In genomic region chr3:11619461-11619860, GRCh38 we compare ENCODE assay signal across 24 cellular contexts. TPM values are rescaled to one million over a fixed set of nuclear protein-coding genes. Genes with fewer than 3 reads are reported as not detected.
DNase-seq lines count a peak whose midpoint lies in the region; ATAC-seq and TF ChIP-seq lines count a peak whose summit lies in the region.
"Had no signal": no experiment of that assay in that cellular context is flagged by ENCODE, and none has a peak within 500 bp of the region (broad histone marks: within the 10 kb centered on the region; RNA-seq: fewer than 3 reads in every experiment).

No MANE protein-coding gene starts in this region.

- ATAC-seq in GM18519 (IDR thresholded peaks at IDR 0.05; ENCODE audit: low FRiP score, unreplicated experiment) (no peak), GM18511 (IDR thresholded peaks at IDR 0.05; ENCODE audit: unreplicated experiment) (no peak)
- ATAC-seq: A549; activated CD4-positive, alpha-beta T cell treated with anti-CD3 and anti-CD28 coated beads for 36 hours; T-helper 17 cell had no signal

- H3K79me2 ChIP-seq in MM.1S (ENCODE audit: low read length) (peaks cover 93% of the 10 kb centered on the region), neural progenitor cell (ENCODE audit: low read depth) (peaks cover 100% of the 10 kb centered on the region)

- H3K27me3 ChIP-seq in BLaER1: no peaks in the 10 kb centered on the region
- no peaks in the 10 kb centered on the region for H3K27me3 ChIP-seq in MM.1S (replicated peaks; ENCODE audit: insufficient read depth, low read length)
- no peaks in the 10 kb centered on the region for H3K27me3 ChIP-seq in ectodermal cell (ENCODE audit: control insufficient read depth, insufficient read depth, low read length, poor library complexity, severe bottlenecking)
- no peaks in the 10 kb centered on the region for H3K27me3 ChIP-seq in neural progenitor cell
- H3K27me3 ChIP-seq: right atrium auricular region, tibial nerve had no signal

- H3K27ac ChIP-seq in BLaER1: no peak overlapping the region
- peak overlapping the region; percentile 37; the same call in 1 of the 2 replicates for H3K27ac ChIP-seq in MM.1S (ENCODE audit: low read length)
- peak overlapping the region; percentile 29 for H3K27ac ChIP-seq in ectodermal cell (ENCODE audit: insufficient read depth, low read depth, low read length, poor library complexity, severe bottlenecking)
- H3K27ac ChIP-seq in neural progenitor cell: peak overlapping the region; percentile 27
- H3K27ac ChIP-seq: A549, lower lobe of right lung, right atrium auricular region, RWPE1 had no signal

- H3K4me2 ChIP-seq in BLaER1: peak overlapping the region; percentile 30; the same call in 1 of the 2 replicates
- peak overlapping the region; percentile 48 for H3K4me2 ChIP-seq in MM.1S (ENCODE audit: low read depth, low read length)
- peak overlapping the region; percentile 15 for H3K4me2 ChIP-seq in neural progenitor cell
- H3K4me2 ChIP-seq: A549 had no signal

- H3K27me3 Mint-ChIP-seq in neural progenitor cell (ENCODE audit: insufficient read depth, low read depth): peaks cover 8% of the 10 kb centered on the region
- H3K27me3 Mint-ChIP-seq: activated CD4-positive, alpha-beta T cell treated with anti-CD3 and anti-CD28 coated beads for 36 hours; dendritic cell treated with granulocyte-macrophage colony-stimulating factor and Interleukin-4, amounts not matched to agents 40 ng/mL and 50 ng/mL, for 4 days; stimulated activated naive CD8-positive, alpha-beta T cell treated with anti-CD3 and anti-CD28 coated beads, Interleukin-15, Interleukin-2, amounts not matched to agents 100 ng/mL and 50 ng/mL, for 24 hours; T-helper 17 cell had no signal

- H3K4me3 ChIP-seq in BLaER1 (no peak overlapping the region), MM.1S (ENCODE audit: low read length) (peak overlapping the region; percentile 30), ectodermal cell (ENCODE audit: insufficient read depth, low read depth, low read length) (no peak overlapping the region), neural progenitor cell (no peak overlapping the region)
- H3K4me3 ChIP-seq: A549, GM12878, lower lobe of right lung, right atrium auricular region, tibial nerve had no signal

- H3K9ac ChIP-seq in BLaER1 (no peak overlapping the region), MM.1S (ENCODE audit: low read length) (no peak overlapping the region), neural progenitor cell (no peak overlapping the region)

- peaks cover 31% of the 10 kb centered on the region for H3K4me1 ChIP-seq in BLaER1
- H3K4me1 ChIP-seq in MM.1S (ENCODE audit: low read length): peaks cover 16% of the 10 kb centered on the region
- H3K4me1 ChIP-seq in ectodermal cell (ENCODE audit: control insufficient read depth, insufficient read depth, low read length): peaks cover 23% of the 10 kb centered on the region
- H3K4me1 ChIP-seq in neural progenitor cell: peaks cover 60% of the 10 kb centered on the region

- no peaks in the 10 kb centered on the region for H3K9me2 ChIP-seq in MM.1S (replicated peaks; ENCODE audit: insufficient read depth, low read length)

- H3K36me3 Mint-ChIP-seq in neural progenitor cell: peaks cover 42% of the 10 kb centered on the region

- H3F3A ChIP-seq in MM.1S (ENCODE audit: insufficient read depth, low read length): 0 out of 2 replicates have a peak, but pooled peaks cover 5% of the 10 kb centered on the region
- no peaks in the 10 kb centered on the region for H3F3A ChIP-seq in neural progenitor cell (ENCODE audit: low read depth)

- DNase-seq in MM.1S (no peak), neural progenitor cell (ENCODE audit: low spot score) (no peak)
- no peak for DNase-seq in activated naive CD4-positive, alpha-beta T cell treated with Interleukin-2 at 50 U/mL for 16 hours
- DNase-seq in stimulated activated CD8-positive, alpha-beta memory T cell treated with anti-CD3 and anti-CD28 coated beads, Interleukin-4, amount 100 ng/mL, for 48 hours: no peak
- DNase-seq: activated CD4-positive, alpha-beta T cell treated with anti-CD3 and anti-CD28 coated beads for 36 hours; activated gamma-delta T cell; amniotic stem cell; H7; lower lobe of right lung; NCI-H2029; stimulated activated CD4-positive, alpha-beta T cell treated with anti-CD3 and anti-CD28 coated beads, Interleukin-12 subunit alpha, Interleukin-12 subunit beta, amount 100 ng/mL, for 4 hours; stimulated activated CD4-positive, alpha-beta T cell treated with anti-CD3 and anti-CD28 coated beads, Interleukin-4, amount 100 ng/mL, for 24 hours; T-helper 17 cell had no signal

- H4K20me1 ChIP-seq in BLaER1 (peaks cover 100% of the 10 kb centered on the region), MM.1S (ENCODE audit: insufficient read depth, low read length) (peaks cover 5% of the 10 kb centered on the region; the same call in 1 of the 2 replicates), neural progenitor cell (ENCODE audit: low read depth) (peaks cover 100% of the 10 kb centered on the region)

- peaks cover 71% of the 10 kb centered on the region for H3K36me3 ChIP-seq in BLaER1
- no peaks in the 10 kb centered on the region for H3K36me3 ChIP-seq in MM.1S (replicated peaks; ENCODE audit: insufficient read depth, low read length)
- H3K36me3 ChIP-seq in ectodermal cell (ENCODE audit: control insufficient read depth, insufficient read depth, low read length): no peaks in the 10 kb centered on the region
- no peaks in the 10 kb centered on the region for H3K36me3 ChIP-seq in neural progenitor cell
- H3K36me3 ChIP-seq: lower lobe of right lung, right atrium auricular region, tibial nerve had no signal

- H3K4me3 Mint-ChIP-seq in neural progenitor cell: peak overlapping the region; percentile 46
- H3K4me3 Mint-ChIP-seq: activated CD4-positive, alpha-beta T cell treated with anti-CD3 and anti-CD28 coated beads for 36 hours; dendritic cell treated with granulocyte-macrophage colony-stimulating factor and Interleukin-4, amounts not matched to agents 40 ng/mL and 50 ng/mL, for 4 days; stimulated activated naive CD8-positive, alpha-beta T cell treated with anti-CD3 and anti-CD28 coated beads, Interleukin-15, Interleukin-2, amounts not matched to agents 100 ng/mL and 50 ng/mL, for 24 hours; T-helper 17 cell had no signal

- H3K4me1 Mint-ChIP-seq in neural progenitor cell: peaks cover 70% of the 10 kb centered on the region

- WGBS in ectodermal cell, 2 experiments: 91 to 92% methylated on average over 6 of the region's 6 CpGs

- peaks cover 23% of the 10 kb centered on the region for H3K9me3 Mint-ChIP-seq in neural progenitor cell
- H3K9me3 Mint-ChIP-seq: dendritic cell treated with granulocyte-macrophage colony-stimulating factor and Interleukin-4, amounts not matched to agents 40 ng/mL and 50 ng/mL, for 4 days; stimulated activated naive CD8-positive, alpha-beta T cell treated with anti-CD3 and anti-CD28 coated beads, Interleukin-15, Interleukin-2, amounts not matched to agents 100 ng/mL and 50 ng/mL, for 24 hours had no signal

- H2AFZ ChIP-seq in MM.1S (ENCODE audit: low read length) (no peak overlapping the region), neural progenitor cell (replicated peaks) (no peak overlapping the region)

- TF ChIP-seq CTCF in MM.1S (IDR thresholded peaks at IDR 0.05; ENCODE audit: low read length) (no peak), neural progenitor cell (IDR thresholded peaks at IDR 0.05) (no peak)

- H3K9me3 ChIP-seq in BLaER1 (peaks cover 16% of the 10 kb centered on the region; the same call in 1 of the 2 replicates), MM.1S (replicated peaks; ENCODE audit: insufficient read depth, low read length) (no peaks in the 10 kb centered on the region), ectodermal cell (ENCODE audit: control insufficient read depth, low read length) (no peaks in the 10 kb centered on the region), neural progenitor cell (ENCODE audit: low read depth) (no peaks in the 10 kb centered on the region)
- H3K9me3 ChIP-seq: A549, lower lobe of right lung, right atrium auricular region, tibial nerve had no signal

- H3K27ac Mint-ChIP-seq in neural progenitor cell: peak overlapping the region; percentile 90
- H3K27ac Mint-ChIP-seq: activated CD4-positive, alpha-beta T cell treated with anti-CD3 and anti-CD28 coated beads for 36 hours; dendritic cell treated with granulocyte-macrophage colony-stimulating factor and Interleukin-4, amounts not matched to agents 40 ng/mL and 50 ng/mL, for 4 days; stimulated activated naive CD8-positive, alpha-beta T cell treated with anti-CD3 and anti-CD28 coated beads, Interleukin-15, Interleukin-2, amounts not matched to agents 100 ng/mL and 50 ng/mL, for 24 hours; T-helper 17 cell had no signal

RNA-seq across cellular contexts. Expression of gene VGLL4, which starts 24.3 kb away (rescaled TPM):
- polyA plus RNA-seq in ectodermal cell (2013, experiment 1 of 4): 68.2 TPM
- 67.9 TPM for polyA plus RNA-seq in ectodermal cell (2013, experiment 2 of 4)
- 58.8 TPM for polyA plus RNA-seq in ectodermal cell (2013, experiment 3 of 4)
- 62.5 TPM for polyA plus RNA-seq in ectodermal cell (2013, experiment 4 of 4)
- total RNA-seq in neural progenitor cell (ENCODE audit: low replicate concordance): 82.6 and 111 TPM in 2 replicates
